8 cellular contexts compared by ENCODE assay signal in genomic region chr15:84747423-84748273, GRCh38. TPM values are rescaled to one million over a fixed set of nuclear protein-coding genes. Genes with fewer than 3 reads are reported as not detected.
DNase-seq lines count a peak whose midpoint lies in the region; ATAC-seq and TF ChIP-seq lines count a peak whose summit lies in the region.

No MANE protein-coding gene starts in this region.

- WGBS in adrenal gland, 4 donors: 0 to 1% (median 1%) methylated on average over 10 to 46 of the region's 46 CpGs
- WGBS in right cardiac atrium: under 1% methylated on average over 45 of the region's 46 CpGs
- 0 to 2% (median 1%) methylated on average over 37 to 46 of the region's 46 CpGs for WGBS in psoas muscle, 3 donors

- no peaks in the 10 kb centered on the region for H3K9me3 ChIP-seq in adrenal gland (replicated peaks in 1 of 3)
- H3K9me3 ChIP-seq in right cardiac atrium (ENCODE audit: control insufficient read depth, low read length): no peaks in the 10 kb centered on the region
- H3K9me3 ChIP-seq in psoas muscle: no peaks in the 10 kb centered on the region
- H3K9me3 ChIP-seq in vagina: no peaks in the 10 kb centered on the region

- H3K27me3 ChIP-seq in adrenal gland (no peaks in the 10 kb centered on the region), right cardiac atrium (ENCODE audit: control insufficient read depth, insufficient read depth) (no peaks in the 10 kb centered on the region), psoas muscle (ENCODE audit: insufficient read depth in 3 of 3, low read length in 2 of 3) (no peaks in the 10 kb centered on the region), vagina (no peaks in the 10 kb centered on the region)

- peak overlapping the region; percentile 95 to 99 for H3K27ac Mint-ChIP-seq in T-cell

- peak in 1 of 2 donors; percentile 78 for TF ChIP-seq POLR2A in adrenal gland (IDR thresholded peaks at IDR 0.05)
- TF ChIP-seq POLR2A in vagina (IDR thresholded peaks at IDR 0.05): no peak

- H3K9me3 Mint-ChIP-seq in T-cell: no peaks in the 10 kb centered on the region

- H3K36me3 ChIP-seq in adrenal gland (replicated peaks in 1 of 2) (no peaks in the 10 kb centered on the region), psoas muscle (ENCODE audit: insufficient read depth in 1 of 2, low read depth in 1 of 2) (no peaks in the 10 kb centered on the region), vagina (no peaks in the 10 kb centered on the region)

- H3K4me1 ChIP-seq in adrenal gland (replicated peaks in 1 of 2) (peaks cover 29 to 49% of the 10 kb centered on the region in 2 donors), right cardiac atrium (ENCODE audit: control insufficient read depth, insufficient read depth, low read length) (peaks cover 5% of the 10 kb centered on the region), psoas muscle (peaks cover 58% of the 10 kb centered on the region), vagina (peaks cover 43% of the 10 kb centered on the region)

- no peaks in the 10 kb centered on the region for H3K27me3 Mint-ChIP-seq in T-cell

- intact Hi-C loops in adrenal gland (cut with DNase I) (no loop called here), right cardiac atrium (cut with DNase I) (loop anchor here in 1 of 4 donors (10.0 kb wide), 1 partner anchor 93 kb away; the partner anchor contains the start of genes NMB and WDR73), psoas muscle (cut with DNase I) (loop anchor here (1.0 to 10.0 kb wide), 4 partner anchors 31 to 177 kb away; partner anchors contain the start of genes ALPK3 (in 1 of the 2) and SEC11A (in 1 of the 2)), vagina (cut with DNase I) (loop anchor here (1.0 to 10.0 kb wide), 3 partner anchors 31 to 93 kb away; partner anchors contain the start of genes NMB, SEC11A and WDR73)

- peak; percentile 76 for DNase-seq in GDM1 (lab: John Stamatoyannopoulos, UW)
- DNase-seq in KG1 (lab: John Stamatoyannopoulos, UW): peak; percentile 39
- DNase-seq in T-cell: peak; percentile 45 to 82 (median 66)
- DNase-seq in adrenal gland: peak; percentile 78 to 90 (median 82)
- peak; percentile 86 to 93 (median 92) for DNase-seq in right cardiac atrium
- peak; percentile 85 to 90 for DNase-seq in psoas muscle
- DNase-seq in vagina (ENCODE audit: extremely low spot score in 2 of 2): peak in 1 of 2 donors; percentile 93

- H3K4me1 Mint-ChIP-seq in T-cell: peaks cover 62 to 73% (median 71%) of the 10 kb centered on the region in 3 donors

- H3K27ac ChIP-seq in adrenal gland (peak overlapping the region; percentile 94 to 100 (median 99)), right cardiac atrium (ENCODE audit: low read length) (peak overlapping the region; percentile 95), psoas muscle (peak overlapping the region; percentile 99), vagina (peak overlapping the region; percentile 99)

- peak overlapping the region; percentile 93 to 98 (median 95) for H3K4me3 Mint-ChIP-seq in T-cell

- POLR2A ChIA-PET in T-cell (lab: Charles Lee): interaction anchor here (1.0 to 1.2 kb wide), 4 partner anchors 12 to 44 kb away, joined by 4 to 8 read pairs (median 5); partner anchors contain the start of gene SEC11A (in 1 of the 2)

- H3K36me3 Mint-ChIP-seq in T-cell: peaks cover 6% of the 10 kb centered on the region

- CTCF ChIA-PET in T-cell (lab: Charles Lee): interaction anchor here (0.6 to 2.7 kb wide), 6 partner anchors 10 to 89 kb away, joined by 3 to 18 read pairs (median 4); no protein-coding TSS in a partner anchor

- TF ChIP-seq CTCF in adrenal gland (IDR thresholded peaks at IDR 0.05): peak in 2 of 6 experiments; percentile 10 to 18
- no peak for TF ChIP-seq CTCF in psoas muscle (IDR thresholded peaks at IDR 0.05)
- no peak for TF ChIP-seq CTCF in vagina (IDR thresholded peaks at IDR 0.05)

- peak; percentile 41 for ATAC-seq in GM21786 (IDR thresholded peaks at IDR 0.05; ENCODE audit: unreplicated experiment)
- peak; percentile 63 to 69 (median 66) for ATAC-seq in T-cell (replicated peaks in 1 of 4)
- peak; percentile 79 to 82 for ATAC-seq in right cardiac atrium
- ATAC-seq in psoas muscle: peak; percentile 60 to 73 (median 66)

- H3K4me3 ChIP-seq in adrenal gland (peak overlapping the region; percentile 1 to 78 (median 32)), right cardiac atrium (ENCODE audit: low read length) (peak overlapping the region; percentile 98), psoas muscle (peak overlapping the region; percentile 80), vagina (peak overlapping the region; percentile 92 to 95)

RNA-seq across cellular contexts. Expression of gene ZNF592, which starts 0.7 kb away (rescaled TPM):
- total RNA-seq in T-cell (10 to 100 TPM; 34.5 to 43.6 (median 39.0) TPM), adrenal gland (10 to 100 TPM; 19.8 to 30.3 (median 25.0) TPM), right cardiac atrium (10 to 100 TPM; 20.3 to 25.6 (median 20.6) TPM), psoas muscle (10 to 100 TPM; 33.4 to 39.5 (median 35.5) TPM), vagina (21.6 TPM)
- polyA plus RNA-seq in adrenal gland (10 to 100 TPM in 2 of 3 donors, 1 to 10 TPM in 1; 8.1 to 14.6 (median 13.9) TPM), right cardiac atrium (14.0 TPM), psoas muscle (10 to 100 TPM; 13.1 to 43.3 (median 14.4) TPM)

RNA-seq across cellular contexts. Expression of gene SEC11A, which starts 31.7 kb away (rescaled TPM):
- total RNA-seq in T-cell: 10 to 100 TPM; 52.3 to 68.9 (median 66.5) TPM
- 100 to 1,000 TPM; 130 to 194 (median 165) TPM for total RNA-seq in adrenal gland
- polyA plus RNA-seq in adrenal gland: 100 to 1,000 TPM; 156 to 240 (median 169) TPM
- total RNA-seq in right cardiac atrium: 10 to 100 TPM; 86.2 to 91.6 (median 88.1) TPM
- 92.2 TPM for polyA plus RNA-seq in right cardiac atrium
- total RNA-seq in psoas muscle: 100 to 1,000 TPM in 2 of 4 donors, 10 to 100 TPM in 2; 80.7 to 106 (median 95.5) TPM
- 100 to 1,000 TPM; 146 to 237 (median 201) TPM for polyA plus RNA-seq in psoas muscle
- total RNA-seq in vagina: 99.2 TPM

Comparison
In these comparisons a context has a peak if more than half of its experiments do, and no peak if none do; other contexts are left out.
1. H3K4me3 ChIP-seq: peak in every context shown above with its lines; median percentile 98 in right cardiac atrium; 94 in vagina; 80 in psoas muscle; 32 in adrenal gland.
2. intact Hi-C loops: an anchor here in psoas muscle (1.0 to 10.0 kb wide) and vagina (1.0 to 10.0 kb wide); none called in adrenal gland.